21 cellular contexts compared by ENCODE assay signal in the genomic region with DNA sequence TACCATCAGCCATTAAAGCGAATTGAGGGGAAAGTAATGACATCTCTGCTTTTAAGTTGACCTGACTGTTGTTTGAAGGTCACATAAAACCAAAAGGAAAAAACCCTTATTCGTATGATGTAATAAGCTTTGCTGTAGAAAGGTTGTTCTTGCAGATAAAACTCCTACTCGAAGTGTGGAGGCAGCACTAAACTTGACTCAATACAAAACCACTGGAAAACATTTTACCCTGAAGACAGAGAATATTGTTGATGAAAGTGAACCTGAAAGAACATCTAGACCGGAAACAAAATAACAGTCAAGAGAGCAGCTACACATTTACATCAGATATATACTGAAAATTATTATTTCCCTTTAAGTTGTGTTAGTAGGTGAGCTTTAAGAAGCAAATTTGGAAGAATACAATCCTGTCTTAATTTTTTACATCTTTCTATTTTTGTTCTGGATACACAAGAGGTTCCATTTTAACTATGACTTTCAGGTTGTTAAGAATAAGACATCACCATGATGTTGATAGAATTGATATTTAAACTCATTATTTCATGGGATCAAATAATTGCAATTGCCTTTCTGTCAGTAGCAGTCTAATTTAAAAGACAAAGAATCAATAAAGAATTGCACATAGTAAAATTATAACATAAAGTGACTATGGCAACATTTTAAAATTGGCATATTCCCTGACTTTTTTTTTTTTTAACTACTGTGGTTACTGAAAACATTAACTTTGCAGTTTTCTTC. TPM values are rescaled to one million over a fixed set of nuclear protein-coding genes. Genes with fewer than 3 reads are reported as not detected.
DNase-seq lines count a peak whose midpoint lies in the region; ATAC-seq and TF ChIP-seq lines count a peak whose summit lies in the region.
"Had no signal": no experiment of that assay in that cellular context is flagged by ENCODE, and none has a peak within 500 bp of the region (broad histone marks: within the 10 kb centered on the region; RNA-seq: fewer than 3 reads in every experiment).

No MANE protein-coding gene starts in this region.

- no peaks in the 10 kb centered on the region for H3K79me2 ChIP-seq in Karpas-422 (ENCODE audit: low read length)

- no peak overlapping the region for H2AFZ ChIP-seq in Karpas-422 (ENCODE audit: low read length)

- H3K36me3 ChIP-seq in left ventricle myocardium inferior (no peaks in the 10 kb centered on the region), heart left ventricle (no peaks in the 10 kb centered on the region), iPS-18a (ENCODE audit: control insufficient read depth, low read depth, low read length) (peaks cover 9% of the 10 kb centered on the region), Karpas-422 (ENCODE audit: insufficient read depth, low read length) (no peaks in the 10 kb centered on the region)
- H3K36me3 ChIP-seq: colonic mucosa, SJSA1, spleen, thyroid gland had no signal

- H3K9me2 ChIP-seq in Karpas-422 (replicated peaks; ENCODE audit: insufficient read depth, low read length): no peaks in the 10 kb centered on the region

- ATAC-seq in heart left ventricle (no peak), HG03196 (IDR thresholded peaks at IDR 0.05; ENCODE audit: unreplicated experiment) (no peak), GM19463 (IDR thresholded peaks at IDR 0.05; ENCODE audit: unreplicated experiment) (no peak)
- ATAC-seq: A549; naive thymus-derived CD8-positive, alpha-beta T cell; psoas muscle had no signal

- no peak for TF ChIP-seq POLR2A in heart left ventricle (IDR thresholded peaks at IDR 0.05)

- H3K9ac ChIP-seq in iPS-18a (ENCODE audit: low read length) (peak overlapping the region; percentile 17), Karpas-422 (ENCODE audit: low read length) (no peak overlapping the region)

- peak overlapping the region; percentile 45 for H3K27ac ChIP-seq in left ventricle myocardium inferior (replicated peaks)
- peak overlapping the region in 5 of 12 donors; percentile 1 to 41 (median 20) for H3K27ac ChIP-seq in heart left ventricle
- H3K27ac ChIP-seq in iPS-18a (ENCODE audit: low read length): no peak overlapping the region
- H3K27ac ChIP-seq in Karpas-422 (ENCODE audit: low read length): no peak overlapping the region
- H3K27ac ChIP-seq: A549, colonic mucosa, psoas muscle, SJSA1, spleen, thyroid gland had no signal

- H3K27me3 ChIP-seq in left ventricle myocardium inferior (ENCODE audit: low read depth): no peaks in the 10 kb centered on the region
- peaks cover 0 to 2% (median 0%) of the 10 kb centered on the region in 9 donors for H3K27me3 ChIP-seq in heart left ventricle
- no peaks in the 10 kb centered on the region for H3K27me3 ChIP-seq in iPS-18a (ENCODE audit: control insufficient read depth, insufficient read depth, low read length)
- 0 out of 2 replicates have a peak, but pooled peaks cover 2% of the 10 kb centered on the region for H3K27me3 ChIP-seq in Karpas-422 (ENCODE audit: low read length)
- H3K27me3 ChIP-seq: colonic mucosa, SJSA1, thyroid gland had no signal

- H3K4me1 ChIP-seq in left ventricle myocardium inferior: peaks cover 86% of the 10 kb centered on the region
- H3K4me1 ChIP-seq in heart left ventricle: peaks cover 0 to 60% (median 30%) of the 10 kb centered on the region in 12 donors
- H3K4me1 ChIP-seq in iPS-18a (ENCODE audit: control insufficient read depth, low read depth, low read length): peaks cover 75% of the 10 kb centered on the region
- H3K4me1 ChIP-seq in Karpas-422 (ENCODE audit: low read length): no peaks in the 10 kb centered on the region
- H3K4me1 ChIP-seq: psoas muscle, spleen had no signal

- H3K4me3 ChIP-seq in left ventricle myocardium inferior (peak overlapping the region; percentile 8), heart left ventricle (peak overlapping the region in 2 of 12 donors; percentile 1 to 8), astrocyte of the spinal cord (ENCODE audit: low read depth, low read length) (no peak overlapping the region), iPS-18a (ENCODE audit: low read length) (peak overlapping the region; percentile 90), Karpas-422 (ENCODE audit: low read length) (no peak overlapping the region)
- H3K4me3 ChIP-seq: A549, colonic mucosa, lung, psoas muscle, SJSA1, spleen, thyroid gland had no signal

- DNase-seq in left ventricle myocardium inferior: no peak
- no peak for DNase-seq in heart left ventricle
- DNase-seq in astrocyte of the spinal cord (ENCODE audit: low read depth, low spot score): peak; percentile 27
- no peak for DNase-seq in Karpas-422
- no peak for DNase-seq in T-helper 9 cell
- DNase-seq: activated CD8-positive, alpha-beta memory T cell treated with anti-CD3 and anti-CD28 coated beads, Interleukin-2, amount 50 U/mL, for 4 hours; colonic mucosa; HCEC 1CT; naive thymus-derived CD8-positive, alpha-beta T cell; NCI-H1694 treated with DMSO at 0.1 percent for 48 hours; NCI-H226; psoas muscle; spleen; thyroid gland had no signal

- no peak for TF ChIP-seq CTCF in left ventricle myocardium inferior (IDR thresholded peaks at IDR 0.05; ENCODE audit: borderline replicate concordance)
- no peak for TF ChIP-seq CTCF in heart left ventricle (IDR thresholded peaks at IDR 0.05)
- no peak for TF ChIP-seq CTCF in astrocyte of the spinal cord (IDR thresholded peaks at IDR 0.05; ENCODE audit: low read depth, low read length)

- no peaks in the 10 kb centered on the region for H3K9me3 ChIP-seq in left ventricle myocardium inferior (replicated peaks)
- H3K9me3 ChIP-seq in heart left ventricle: no peaks in the 10 kb centered on the region
- no peaks in the 10 kb centered on the region for H3K9me3 ChIP-seq in iPS-18a (ENCODE audit: control insufficient read depth, low read depth, low read length)
- no peaks in the 10 kb centered on the region for H3K9me3 ChIP-seq in Karpas-422 (ENCODE audit: low read length)
- H3K9me3 ChIP-seq: A549, colonic mucosa, psoas muscle, SJSA1, spleen, thyroid gland had no signal

- no peaks in the 10 kb centered on the region for H4K20me1 ChIP-seq in Karpas-422 (ENCODE audit: insufficient read depth, low read depth, low read length)

- intact Hi-C loops in left ventricle myocardium inferior (cut with micrococcal nuclease): no loop called here
- intact Hi-C loops in heart left ventricle (cut with DNase I): loop anchor here in 5 of 10 donors (10.0 kb wide), 3 partner anchors 212 to 472 kb away; no protein-coding TSS in a partner anchor

- H3K4me2 ChIP-seq in Karpas-422 (ENCODE audit: low read depth, low read length, poor library complexity, severe bottlenecking): no peak overlapping the region
- H3K4me2 ChIP-seq: A549 had no signal

- 62 to 71% (median 67%) methylated on average over 4 of the region's 4 CpGs for WGBS in heart left ventricle, 4 donors

- in situ Hi-C loops in astrocyte of the spinal cord (cut with HindIII; ENCODE audit: low sequenced_read_pairs): no loop called here

RNA-seq across cellular contexts. Expression of a gene that starts 6.4 kb away (rescaled TPM):
- total RNA-seq in left ventricle myocardium inferior: 59.7 TPM
- total RNA-seq in heart left ventricle: 100 to 1,000 TPM in 2 of 9 donors, 10 to 100 TPM in 7; 37.5 to 118 (median 91.7) TPM
- 10 to 100 TPM in 1 of 2 donors, 1 to 10 TPM in 1; 9.6 to 44.0 TPM for polyA plus RNA-seq in heart left ventricle
- total RNA-seq in Karpas-422 (2014; rRNA removed; shearing (Covaris generic); ENCODE audit: low replicate concordance): not detected in 2 replicates
- total RNA-seq: naive thymus-derived CD8-positive, alpha-beta T cell had no signal
- polyA plus RNA-seq: CD14-positive monocyte; naive thymus-derived CD8-positive, alpha-beta T cell had no signal

Comparison
In these comparisons a context has a peak if more than half of its experiments do, and no peak if none do; other contexts are left out.
1. H3K4me3 ChIP-seq: peak in left ventricle myocardium inferior (single experiment) and iPS-18a (single experiment); none in astrocyte of the spinal cord (single experiment) and Karpas-422 (single experiment).
2. RNA of a gene that starts 6.4 kb away (total RNA-seq): 37.5 to 118 TPM in heart left ventricle and 59.7 TPM in left ventricle myocardium inferior (single experiment); not detected in Karpas-422; every median in the first group is over 10 times any median in the second.